ENCODE assay signal across 1 cellular context in genomic region chr15:88657326-88658069, GRCh38.
TF ChIP-seq lines count a peak whose summit lies in the region.

No MANE protein-coding gene starts in this region.

TF ChIP-seq in H1, 55 proteins besides CTCF, POLR2A, EP300 and RAD21:
- TF ChIP-seq JUND (IDR thresholded peaks at IDR 0.05; ENCODE audit: low read length) (0 out of 2 replicates have a peak, but pooled peaks have one; percentile 22), POU5F1 (IDR thresholded peaks at IDR 0.05; ENCODE audit: low read depth, low read length) (no peak)
